1 cellular context compared by ENCODE assay signal in genomic region chr4:27692098-27692679, GRCh38.
TF ChIP-seq lines count a peak whose summit lies in the region.

No MANE protein-coding gene starts in this region.

TF ChIP-seq in K562, 482 proteins besides CTCF, POLR2A, EP300 and RAD21 (continued from another document):
- no peak for TF ChIP-seq RREB1 (CRISPR knock-in tag; IDR thresholded peaks at IDR 0.05)
- TF ChIP-seq ZNF609 (CRISPR knock-in tag; IDR thresholded peaks at IDR 0.05; ENCODE audit: borderline replicate concordance): no peak
- TF ChIP-seq ZKSCAN3 (CRISPR knock-in tag; IDR thresholded peaks at IDR 0.05): no peak
- no peak for TF ChIP-seq MAZ (CRISPR knock-in tag; conservative IDR thresholded peaks at IDR 0.05 in 1 of 2, IDR thresholded peaks at IDR 0.05 in 1 of 2)
- TF ChIP-seq SAP30 (IDR thresholded peaks at IDR 0.05; ENCODE audit: borderline replicate concordance, insufficient read depth, low read depth, low read length, poor library complexity, severe bottlenecking): no peak
- no peak for TF ChIP-seq ZNF398 (CRISPR knock-in tag; IDR thresholded peaks at IDR 0.05)
